Comparison of ENCODE assay signal across 1 cellular context in the genomic region with DNA sequence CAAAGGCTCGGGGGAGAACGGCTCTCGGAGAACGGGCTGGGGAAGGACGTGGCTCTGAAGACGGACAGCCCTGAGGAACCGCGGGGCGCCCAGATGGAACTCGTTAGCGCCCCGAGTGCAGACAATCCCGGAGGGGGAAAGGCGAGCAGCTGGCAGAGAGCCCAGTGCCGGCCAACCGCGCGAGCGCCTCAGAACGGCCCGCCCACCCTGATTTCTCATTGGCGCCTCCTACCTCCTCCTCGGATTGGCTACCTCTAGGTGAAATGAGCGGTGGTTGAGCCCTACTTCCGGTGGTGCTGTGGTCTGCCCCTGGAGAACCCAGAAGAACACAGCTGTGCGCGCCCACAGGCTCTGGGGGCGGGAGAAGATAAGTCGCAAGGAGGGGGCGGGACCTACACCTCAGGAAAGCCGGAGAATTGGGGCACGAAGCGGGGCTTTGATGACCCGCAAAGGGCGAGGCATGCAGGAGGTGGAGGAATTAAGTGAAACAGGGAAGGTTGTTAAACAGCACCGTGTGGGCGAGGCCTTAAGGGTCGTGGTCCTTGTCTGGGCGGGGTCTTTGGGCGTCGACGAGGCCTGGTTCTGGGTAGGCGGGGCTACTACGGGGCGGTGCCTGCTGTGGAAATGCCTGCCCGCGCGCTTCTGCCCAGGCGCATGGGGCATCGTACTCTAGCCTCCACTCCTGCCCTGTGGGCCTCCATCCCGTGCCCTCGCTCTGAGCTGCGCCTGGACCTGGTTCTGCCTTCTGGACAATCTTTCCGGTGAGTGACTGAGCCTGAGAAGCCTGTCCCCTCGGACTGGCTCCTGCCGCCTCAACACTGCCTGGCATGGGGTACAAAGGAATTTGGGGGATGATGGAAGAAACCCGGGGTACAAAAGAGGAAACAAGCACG.
A peak's percentile ranks its signal among the peaks of the same experiment; 100 is the strongest.
TF ChIP-seq lines count a peak whose summit lies in the region.

A gene (plus strand): TSS at position 290 of the 893 bp plus-strand sequence. CDS start 335 bp downstream, at position 625.

TF ChIP-seq in H1, 55 proteins besides CTCF, POLR2A, EP300 and RAD21 (continues in another document):
- no peak for TF ChIP-seq SIX5 (IDR thresholded peaks at IDR 0.05; ENCODE audit: low read depth, low read length)
- TF ChIP-seq, protein P1, sequence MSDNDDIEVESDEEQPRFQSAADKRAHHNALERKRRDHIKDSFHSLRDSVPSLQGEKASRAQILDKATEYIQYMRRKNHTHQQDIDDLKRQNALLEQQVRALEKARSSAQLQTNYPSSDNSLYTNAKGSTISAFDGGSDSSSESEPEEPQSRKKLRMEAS (IDR thresholded peaks at IDR 0.05) = peak; percentile 36; the same call in 1 of the 2 replicates
- no peak for TF ChIP-seq CBX8 (IDR thresholded peaks at IDR 0.05; ENCODE audit: borderline replicate concordance, low read depth, low read length)
- no peak for TF ChIP-seq HDAC6 (IDR thresholded peaks at IDR 0.05; ENCODE audit: low read depth, low read length)
- TF ChIP-seq RFX5 (IDR thresholded peaks at IDR 0.05; ENCODE audit: borderline replicate concordance, low read depth, low read length) = no peak
- TF ChIP-seq NANOG (IDR thresholded peaks at IDR 0.05; ENCODE audit: insufficient read depth, low read depth, low read length, poor library complexity, severe bottlenecking) = peak; percentile 5
- no peak for TF ChIP-seq HDAC2 (IDR thresholded peaks at IDR 0.05; ENCODE audit: borderline replicate concordance in 1 of 2, low read depth in 2 of 2, low read length in 2 of 2)
- TF ChIP-seq NRF1 (IDR thresholded peaks at IDR 0.05; ENCODE audit: low read depth, low read length) = no peak
- no peak for TF ChIP-seq SRF (IDR thresholded peaks at IDR 0.05; ENCODE audit: low read depth, low read length)
- TF ChIP-seq ASH2L (IDR thresholded peaks at IDR 0.05; ENCODE audit: low read length) = peak; percentile 42
- TF ChIP-seq SIRT6 (IDR thresholded peaks at IDR 0.05; ENCODE audit: low read length) = no peak
- no peak for TF ChIP-seq YY1 (IDR thresholded peaks at IDR 0.05; ENCODE audit: low read depth, low read length)
- no peak for TF ChIP-seq CTBP2 (IDR thresholded peaks at IDR 0.05; ENCODE audit: borderline replicate concordance, insufficient read depth, insufficient read length, low read length)
- no peak for TF ChIP-seq EZH2 (IDR thresholded peaks at IDR 0.05; ENCODE audit: low read depth, low read length, severe bottlenecking)
- no peak for TF ChIP-seq MAFK (IDR thresholded peaks at IDR 0.05; ENCODE audit: low read depth, low read length)
- TF ChIP-seq, protein P2, sequence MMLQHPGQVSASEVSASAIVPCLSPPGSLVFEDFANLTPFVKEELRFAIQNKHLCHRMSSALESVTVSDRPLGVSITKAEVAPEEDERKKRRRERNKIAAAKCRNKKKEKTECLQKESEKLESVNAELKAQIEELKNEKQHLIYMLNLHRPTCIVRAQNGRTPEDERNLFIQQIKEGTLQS (IDR thresholded peaks at IDR 0.05; ENCODE audit: insufficient read depth, low read depth, low read length) = no peak
- TF ChIP-seq SUZ12 (IDR thresholded peaks at IDR 0.05; ENCODE audit: low read length) = no peak
- no peak for TF ChIP-seq BACH1 (IDR thresholded peaks at IDR 0.05; ENCODE audit: low read length)
- no peak for TF ChIP-seq FOSL1 (IDR thresholded peaks at IDR 0.05; ENCODE audit: insufficient read depth, low read depth, low read length)
- no peak; the same call in 1 of the 2 replicates for TF ChIP-seq KDM1A (IDR thresholded peaks at IDR 0.05; ENCODE audit: borderline replicate concordance, low read length)
- TF ChIP-seq, protein P3, sequence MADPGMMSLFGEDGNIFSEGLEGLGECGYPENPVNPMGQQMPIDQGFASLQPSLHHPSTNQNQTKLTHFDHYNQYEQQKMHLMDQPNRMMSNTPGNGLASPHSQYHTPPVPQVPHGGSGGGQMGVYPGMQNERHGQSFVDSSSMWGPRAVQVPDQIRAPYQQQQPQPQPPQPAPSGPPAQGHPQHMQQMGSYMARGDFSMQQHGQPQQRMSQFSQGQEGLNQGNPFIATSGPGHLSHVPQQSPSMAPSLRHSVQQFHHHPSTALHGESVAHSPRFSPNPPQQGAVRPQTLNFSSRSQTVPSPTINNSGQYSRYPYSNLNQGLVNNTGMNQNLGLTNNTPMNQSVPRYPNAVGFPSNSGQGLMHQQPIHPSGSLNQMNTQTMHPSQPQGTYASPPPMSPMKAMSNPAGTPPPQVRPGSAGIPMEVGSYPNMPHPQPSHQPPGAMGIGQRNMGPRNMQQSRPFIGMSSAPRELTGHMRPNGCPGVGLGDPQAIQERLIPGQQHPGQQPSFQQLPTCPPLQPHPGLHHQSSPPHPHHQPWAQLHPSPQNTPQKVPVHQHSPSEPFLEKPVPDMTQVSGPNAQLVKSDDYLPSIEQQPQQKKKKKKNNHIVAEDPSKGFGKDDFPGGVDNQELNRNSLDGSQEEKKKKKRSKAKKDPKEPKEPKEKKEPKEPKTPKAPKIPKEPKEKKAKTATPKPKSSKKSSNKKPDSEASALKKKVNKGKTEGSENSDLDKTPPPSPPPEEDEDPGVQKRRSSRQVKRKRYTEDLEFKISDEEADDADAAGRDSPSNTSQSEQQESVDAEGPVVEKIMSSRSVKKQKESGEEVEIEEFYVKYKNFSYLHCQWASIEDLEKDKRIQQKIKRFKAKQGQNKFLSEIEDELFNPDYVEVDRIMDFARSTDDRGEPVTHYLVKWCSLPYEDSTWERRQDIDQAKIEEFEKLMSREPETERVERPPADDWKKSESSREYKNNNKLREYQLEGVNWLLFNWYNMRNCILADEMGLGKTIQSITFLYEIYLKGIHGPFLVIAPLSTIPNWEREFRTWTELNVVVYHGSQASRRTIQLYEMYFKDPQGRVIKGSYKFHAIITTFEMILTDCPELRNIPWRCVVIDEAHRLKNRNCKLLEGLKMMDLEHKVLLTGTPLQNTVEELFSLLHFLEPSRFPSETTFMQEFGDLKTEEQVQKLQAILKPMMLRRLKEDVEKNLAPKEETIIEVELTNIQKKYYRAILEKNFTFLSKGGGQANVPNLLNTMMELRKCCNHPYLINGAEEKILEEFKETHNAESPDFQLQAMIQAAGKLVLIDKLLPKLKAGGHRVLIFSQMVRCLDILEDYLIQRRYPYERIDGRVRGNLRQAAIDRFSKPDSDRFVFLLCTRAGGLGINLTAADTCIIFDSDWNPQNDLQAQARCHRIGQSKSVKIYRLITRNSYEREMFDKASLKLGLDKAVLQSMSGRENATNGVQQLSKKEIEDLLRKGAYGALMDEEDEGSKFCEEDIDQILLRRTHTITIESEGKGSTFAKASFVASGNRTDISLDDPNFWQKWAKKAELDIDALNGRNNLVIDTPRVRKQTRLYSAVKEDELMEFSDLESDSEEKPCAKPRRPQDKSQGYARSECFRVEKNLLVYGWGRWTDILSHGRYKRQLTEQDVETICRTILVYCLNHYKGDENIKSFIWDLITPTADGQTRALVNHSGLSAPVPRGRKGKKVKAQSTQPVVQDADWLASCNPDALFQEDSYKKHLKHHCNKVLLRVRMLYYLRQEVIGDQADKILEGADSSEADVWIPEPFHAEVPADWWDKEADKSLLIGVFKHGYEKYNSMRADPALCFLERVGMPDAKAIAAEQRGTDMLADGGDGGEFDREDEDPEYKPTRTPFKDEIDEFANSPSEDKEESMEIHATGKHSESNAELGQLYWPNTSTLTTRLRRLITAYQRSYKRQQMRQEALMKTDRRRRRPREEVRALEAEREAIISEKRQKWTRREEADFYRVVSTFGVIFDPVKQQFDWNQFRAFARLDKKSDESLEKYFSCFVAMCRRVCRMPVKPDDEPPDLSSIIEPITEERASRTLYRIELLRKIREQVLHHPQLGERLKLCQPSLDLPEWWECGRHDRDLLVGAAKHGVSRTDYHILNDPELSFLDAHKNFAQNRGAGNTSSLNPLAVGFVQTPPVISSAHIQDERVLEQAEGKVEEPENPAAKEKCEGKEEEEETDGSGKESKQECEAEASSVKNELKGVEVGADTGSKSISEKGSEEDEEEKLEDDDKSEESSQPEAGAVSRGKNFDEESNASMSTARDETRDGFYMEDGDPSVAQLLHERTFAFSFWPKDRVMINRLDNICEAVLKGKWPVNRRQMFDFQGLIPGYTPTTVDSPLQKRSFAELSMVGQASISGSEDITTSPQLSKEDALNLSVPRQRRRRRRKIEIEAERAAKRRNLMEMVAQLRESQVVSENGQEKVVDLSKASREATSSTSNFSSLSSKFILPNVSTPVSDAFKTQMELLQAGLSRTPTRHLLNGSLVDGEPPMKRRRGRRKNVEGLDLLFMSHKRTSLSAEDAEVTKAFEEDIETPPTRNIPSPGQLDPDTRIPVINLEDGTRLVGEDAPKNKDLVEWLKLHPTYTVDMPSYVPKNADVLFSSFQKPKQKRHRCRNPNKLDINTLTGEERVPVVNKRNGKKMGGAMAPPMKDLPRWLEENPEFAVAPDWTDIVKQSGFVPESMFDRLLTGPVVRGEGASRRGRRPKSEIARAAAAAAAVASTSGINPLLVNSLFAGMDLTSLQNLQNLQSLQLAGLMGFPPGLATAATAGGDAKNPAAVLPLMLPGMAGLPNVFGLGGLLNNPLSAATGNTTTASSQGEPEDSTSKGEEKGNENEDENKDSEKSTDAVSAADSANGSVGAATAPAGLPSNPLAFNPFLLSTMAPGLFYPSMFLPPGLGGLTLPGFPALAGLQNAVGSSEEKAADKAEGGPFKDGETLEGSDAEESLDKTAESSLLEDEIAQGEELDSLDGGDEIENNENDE (IDR thresholded peaks at IDR 0.05; ENCODE audit: insufficient replicate concordance, low read length) = no peak
- no peak for TF ChIP-seq CEBPB (IDR thresholded peaks at IDR 0.05; ENCODE audit: low read depth, low read length)
- TF ChIP-seq BRCA1 (IDR thresholded peaks at IDR 0.05; ENCODE audit: low read depth, low read length) = no peak
- TF ChIP-seq POU5F1 (IDR thresholded peaks at IDR 0.05; ENCODE audit: low read depth, low read length) = no peak
- no peak for TF ChIP-seq KDM5A (IDR thresholded peaks at IDR 0.05; ENCODE audit: low read length)
- no peak for TF ChIP-seq JUND (IDR thresholded peaks at IDR 0.05; ENCODE audit: low read length)
- no peak for TF ChIP-seq RXRA (IDR thresholded peaks at IDR 0.05; ENCODE audit: insufficient read depth, low read depth, low read length)
- TF ChIP-seq TEAD4 (IDR thresholded peaks at IDR 0.05; ENCODE audit: low read depth, low read length) = no peak
- TF ChIP-seq TBP (IDR thresholded peaks at IDR 0.05; ENCODE audit: low read depth, low read length) = peak; percentile 72
- TF ChIP-seq TAF7 (optimal IDR thresholded peaks at IDR 0.05; ENCODE audit: borderline replicate concordance, low read depth, low read length) = peak; percentile 77
- 0 out of 2 replicates have a peak, but pooled peaks have one; percentile 43 for TF ChIP-seq EGR1 (IDR thresholded peaks at IDR 0.05; ENCODE audit: borderline replicate concordance, low read depth, low read length)
- TF ChIP-seq TAF1 (IDR thresholded peaks at IDR 0.05; ENCODE audit: low read depth, low read length) = peak; percentile 96
- TF ChIP-seq, protein P4, sequence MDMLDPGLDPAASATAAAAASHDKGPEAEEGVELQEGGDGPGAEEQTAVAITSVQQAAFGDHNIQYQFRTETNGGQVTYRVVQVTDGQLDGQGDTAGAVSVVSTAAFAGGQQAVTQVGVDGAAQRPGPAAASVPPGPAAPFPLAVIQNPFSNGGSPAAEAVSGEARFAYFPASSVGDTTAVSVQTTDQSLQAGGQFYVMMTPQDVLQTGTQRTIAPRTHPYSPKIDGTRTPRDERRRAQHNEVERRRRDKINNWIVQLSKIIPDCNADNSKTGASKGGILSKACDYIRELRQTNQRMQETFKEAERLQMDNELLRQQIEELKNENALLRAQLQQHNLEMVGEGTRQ (IDR thresholded peaks at IDR 0.05; ENCODE audit: low read length) = no peak
- no peak for TF ChIP-seq JUN (IDR thresholded peaks at IDR 0.05; ENCODE audit: low read depth, low read length)
- TF ChIP-seq CBX5 (IDR thresholded peaks at IDR 0.05; ENCODE audit: low read depth, low read length) = no peak
- TF ChIP-seq KDM4A (IDR thresholded peaks at IDR 0.05; ENCODE audit: low read depth, low read length, severe bottlenecking) = peak; percentile 59
- TF ChIP-seq GTF2F1 (IDR thresholded peaks at IDR 0.05; ENCODE audit: borderline replicate concordance, low read depth, low read length) = no peak
- peak; percentile 58; the same call in 1 of the 2 replicates for TF ChIP-seq CHD2 (IDR thresholded peaks at IDR 0.05; ENCODE audit: low read length)
- peak; percentile 26 for TF ChIP-seq SAP30 (IDR thresholded peaks at IDR 0.05; ENCODE audit: insufficient read depth, insufficient replicate concordance, low read length)
- TF ChIP-seq SIN3A (conservative IDR thresholded peaks at IDR 0.05 in 1 of 2, IDR thresholded peaks at IDR 0.05 in 1 of 2; ENCODE audit: low read depth in 1 of 2, low read length in 2 of 2) = peak; percentile 79 to 92; a peak in 3 of 4 replicates
- no peak for TF ChIP-seq TCF12 (IDR thresholded peaks at IDR 0.05; ENCODE audit: low read depth, low read length)
- no peak; the same call in 1 of the 2 replicates for TF ChIP-seq SP4 (IDR thresholded peaks at IDR 0.05; ENCODE audit: low read length)
- TF ChIP-seq CREB1 (IDR thresholded peaks at IDR 0.05) = no peak
- TF ChIP-seq, protein P5, sequence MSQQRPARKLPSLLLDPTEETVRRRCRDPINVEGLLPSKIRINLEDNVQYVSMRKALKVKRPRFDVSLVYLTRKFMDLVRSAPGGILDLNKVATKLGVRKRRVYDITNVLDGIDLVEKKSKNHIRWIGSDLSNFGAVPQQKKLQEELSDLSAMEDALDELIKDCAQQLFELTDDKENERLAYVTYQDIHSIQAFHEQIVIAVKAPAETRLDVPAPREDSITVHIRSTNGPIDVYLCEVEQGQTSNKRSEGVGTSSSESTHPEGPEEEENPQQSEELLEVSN (IDR thresholded peaks at IDR 0.05) = peak; percentile 28; the same call in 1 of the 2 replicates
- TF ChIP-seq SP1 (IDR thresholded peaks at IDR 0.05; ENCODE audit: low read depth, low read length) = peak; percentile 33; the same call in 1 of the 2 replicates
- TF ChIP-seq RNF2 (IDR thresholded peaks at IDR 0.05; ENCODE audit: borderline replicate concordance, low read depth, low read length, missing control alignments, poor library complexity, severe bottlenecking) = no peak
- no peak for TF ChIP-seq ZNF274 (IDR thresholded peaks at IDR 0.05; ENCODE audit: borderline replicate concordance, extremely low read depth, low read length)
- TF ChIP-seq GABPA (IDR thresholded peaks at IDR 0.05; ENCODE audit: borderline replicate concordance, insufficient read depth, low read length) = peak; percentile 52; the same call in 1 of the 2 replicates
- 0 out of 2 replicates have a peak, but pooled peaks have one; percentile 30 for TF ChIP-seq RBBP5 (IDR thresholded peaks at IDR 0.05; ENCODE audit: borderline replicate concordance, low read depth, low read length)
- no peak for TF ChIP-seq CHD1 (IDR thresholded peaks at IDR 0.05; ENCODE audit: low read depth, low read length)
- TF ChIP-seq PHF8 (conservative IDR thresholded peaks at IDR 0.05; ENCODE audit: low read depth, low read length) = peak; percentile 84
- no peak for TF ChIP-seq BCL11A (IDR thresholded peaks at IDR 0.05; ENCODE audit: low read depth in 2 of 2, low read length in 2 of 2)
- peak; percentile 24; the same call in 1 of the 2 replicates for TF ChIP-seq SP2 (IDR thresholded peaks at IDR 0.05; ENCODE audit: low read length)
- peak; percentile 49 for TF ChIP-seq POLR2AphosphoS5 (IDR thresholded peaks at IDR 0.05; ENCODE audit: low read depth, low read length)
